ENCODE assay signal across 10 cellular contexts in genomic region chr1:24567792-24568388, GRCh38. TPM values are rescaled to one million over a fixed set of nuclear protein-coding genes. Genes with fewer than 3 reads are reported as not detected.
DNase-seq lines count a peak whose midpoint lies in the region; ATAC-seq and TF ChIP-seq lines count a peak whose summit lies in the region.
"Had no signal": no experiment of that assay in that cellular context is flagged by ENCODE, and none has a peak within 500 bp of the region (broad histone marks: within the 10 kb centered on the region; RNA-seq: fewer than 3 reads in every experiment).

No MANE protein-coding gene starts in this region.

- ATAC-seq in GM21526 (IDR thresholded peaks at IDR 0.05; ENCODE audit: low FRiP score, unreplicated experiment) = no peak

- no peaks in the 10 kb centered on the region for H4K20me1 ChIP-seq in neural progenitor cell (ENCODE audit: low read depth)

- no peak overlapping the region for H3K9ac ChIP-seq in neural progenitor cell

- H3K4me1 ChIP-seq in neural progenitor cell = no peaks in the 10 kb centered on the region

- H3K36me3 Mint-ChIP-seq in neural progenitor cell = no peaks in the 10 kb centered on the region

- H3F3A ChIP-seq in neural progenitor cell (ENCODE audit: low read depth) = no peaks in the 10 kb centered on the region

- H3K9me3 Mint-ChIP-seq in neural progenitor cell = no peaks in the 10 kb centered on the region

- DNase-seq in Caki2 (ENCODE audit: low read depth) (peak; percentile 35), NCI-H69 (lab: John Stamatoyannopoulos, UW) (peak; percentile 43), foreskin melanocyte (peak; percentile 17), neural progenitor cell (ENCODE audit: low spot score) (peak; percentile 26), NCI-H345 (lab: John Stamatoyannopoulos, UW) (no peak), GM19238 (ENCODE audit: insufficient read length, low spot score) (no peak)
- no peak for DNase-seq in stimulated activated CD4-positive, alpha-beta T cell treated with anti-CD3 and anti-CD28 coated beads, Interleukin-2, amount 100 ng/mL, for 24 hours
- DNase-seq: NCI-H524 treated with DMSO at 0.1 percent for 48 hours, occipital lobe had no signal

- peaks cover 11% of the 10 kb centered on the region for H3K4me1 Mint-ChIP-seq in neural progenitor cell

- no peak overlapping the region for H2AFZ ChIP-seq in neural progenitor cell (replicated peaks)

- in situ Hi-C loops in Caki2 (cut with HindIII; ENCODE audit: low pct_unique_long_range_greater_than_20kb, low sequenced_read_pairs) = no loop called here

- H3K36me3 ChIP-seq in neural progenitor cell = no peaks in the 10 kb centered on the region

- no peaks in the 10 kb centered on the region for H3K79me2 ChIP-seq in neural progenitor cell (ENCODE audit: low read depth)

- peak overlapping the region; percentile 48 for H3K27ac Mint-ChIP-seq in neural progenitor cell

- TF ChIP-seq CTCF in neural progenitor cell (IDR thresholded peaks at IDR 0.05) = no peak

- H3K4me3 Mint-ChIP-seq in neural progenitor cell = no peak overlapping the region

- H3K4me3 ChIP-seq in neural progenitor cell = no peak overlapping the region

- H3K27ac ChIP-seq in neural progenitor cell = no peak overlapping the region

- H3K4me2 ChIP-seq in neural progenitor cell = no peak overlapping the region

- H3K27me3 Mint-ChIP-seq in neural progenitor cell (ENCODE audit: insufficient read depth, low read depth) = peaks cover 5% of the 10 kb centered on the region

- no peaks in the 10 kb centered on the region for H3K9me3 ChIP-seq in neural progenitor cell (ENCODE audit: low read depth)

- no peaks in the 10 kb centered on the region for H3K27me3 ChIP-seq in neural progenitor cell

RNA-seq across cellular contexts. Expression of gene NCMAP, which starts 12.0 kb away (rescaled TPM):
- total RNA-seq in Caki2 (2014; rRNA removed; shearing (Covaris generic); ENCODE audit: low replicate concordance) = not detected in 2 replicates
- 0.49 TPM in 1 of 2 replicates, not detected in the other for total RNA-seq in neural progenitor cell (ENCODE audit: low replicate concordance)

Comparison
In these comparisons a context has a peak if more than half of its experiments do, and no peak if none do; other contexts are left out.
1. DNase-seq: peak in Caki2 (single experiment), NCI-H69 (single experiment), foreskin melanocyte (single experiment) and neural progenitor cell (single experiment); none in stimulated activated CD4-positive, alpha-beta T cell treated with anti-CD3 and anti-CD28 coated beads, Interleukin-2, amount 100 ng/mL, for 24 hours (0 of 2), NCI-H345 (single experiment) and GM19238 (single experiment).